Comparison of ENCODE assay signal across 1 cellular context in the genomic region with DNA sequence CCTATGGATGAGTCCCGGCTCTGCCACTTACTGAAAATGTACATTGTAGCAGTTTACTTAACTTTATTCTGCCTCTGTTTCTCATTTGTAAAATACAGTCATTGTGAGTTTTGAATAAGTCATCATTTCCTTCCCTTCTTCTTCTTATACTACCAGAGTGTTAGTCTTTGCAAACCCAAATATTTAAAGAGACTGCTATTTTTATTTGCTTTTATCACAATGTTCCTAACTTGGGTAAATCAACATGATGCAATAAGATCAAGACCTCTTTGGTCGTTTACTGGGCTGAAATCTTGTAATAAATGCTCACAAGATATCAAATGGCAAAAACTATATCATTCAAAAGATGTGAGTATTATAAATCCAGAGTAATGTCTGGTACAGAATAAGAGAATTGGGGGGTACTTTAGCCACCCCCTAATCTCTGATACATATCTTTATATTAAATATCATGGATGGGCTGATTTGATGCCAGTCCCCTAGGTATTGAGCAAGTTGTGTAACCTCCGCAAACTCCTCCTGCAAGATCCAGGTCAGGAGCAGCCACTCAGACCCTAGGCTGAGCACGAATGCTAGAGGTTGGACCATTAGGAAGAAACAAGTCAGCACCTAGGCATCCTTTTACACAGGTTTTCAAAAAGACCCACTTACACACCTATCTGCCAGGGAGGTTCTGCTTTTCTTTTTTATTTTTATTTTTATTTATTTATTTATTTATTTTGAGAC.
TF ChIP-seq lines count a peak whose summit lies in the region.

No MANE protein-coding gene starts in this region.

TF ChIP-seq in WTC11, 78 proteins besides CTCF, POLR2A, EP300 and RAD21 (continued from another document):
- TF ChIP-seq, protein P1, sequence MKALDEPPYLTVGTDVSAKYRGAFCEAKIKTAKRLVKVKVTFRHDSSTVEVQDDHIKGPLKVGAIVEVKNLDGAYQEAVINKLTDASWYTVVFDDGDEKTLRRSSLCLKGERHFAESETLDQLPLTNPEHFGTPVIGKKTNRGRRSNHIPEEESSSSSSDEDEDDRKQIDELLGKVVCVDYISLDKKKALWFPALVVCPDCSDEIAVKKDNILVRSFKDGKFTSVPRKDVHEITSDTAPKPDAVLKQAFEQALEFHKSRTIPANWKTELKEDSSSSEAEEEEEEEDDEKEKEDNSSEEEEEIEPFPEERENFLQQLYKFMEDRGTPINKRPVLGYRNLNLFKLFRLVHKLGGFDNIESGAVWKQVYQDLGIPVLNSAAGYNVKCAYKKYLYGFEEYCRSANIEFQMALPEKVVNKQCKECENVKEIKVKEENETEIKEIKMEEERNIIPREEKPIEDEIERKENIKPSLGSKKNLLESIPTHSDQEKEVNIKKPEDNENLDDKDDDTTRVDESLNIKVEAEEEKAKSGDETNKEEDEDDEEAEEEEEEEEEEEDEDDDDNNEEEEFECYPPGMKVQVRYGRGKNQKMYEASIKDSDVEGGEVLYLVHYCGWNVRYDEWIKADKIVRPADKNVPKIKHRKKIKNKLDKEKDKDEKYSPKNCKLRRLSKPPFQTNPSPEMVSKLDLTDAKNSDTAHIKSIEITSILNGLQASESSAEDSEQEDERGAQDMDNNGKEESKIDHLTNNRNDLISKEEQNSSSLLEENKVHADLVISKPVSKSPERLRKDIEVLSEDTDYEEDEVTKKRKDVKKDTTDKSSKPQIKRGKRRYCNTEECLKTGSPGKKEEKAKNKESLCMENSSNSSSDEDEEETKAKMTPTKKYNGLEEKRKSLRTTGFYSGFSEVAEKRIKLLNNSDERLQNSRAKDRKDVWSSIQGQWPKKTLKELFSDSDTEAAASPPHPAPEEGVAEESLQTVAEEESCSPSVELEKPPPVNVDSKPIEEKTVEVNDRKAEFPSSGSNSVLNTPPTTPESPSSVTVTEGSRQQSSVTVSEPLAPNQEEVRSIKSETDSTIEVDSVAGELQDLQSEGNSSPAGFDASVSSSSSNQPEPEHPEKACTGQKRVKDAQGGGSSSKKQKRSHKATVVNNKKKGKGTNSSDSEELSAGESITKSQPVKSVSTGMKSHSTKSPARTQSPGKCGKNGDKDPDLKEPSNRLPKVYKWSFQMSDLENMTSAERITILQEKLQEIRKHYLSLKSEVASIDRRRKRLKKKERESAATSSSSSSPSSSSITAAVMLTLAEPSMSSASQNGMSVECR (CRISPR knock-in tag; IDR thresholded peaks at IDR 0.05; ENCODE audit: borderline replicate concordance), result no peak
- TF ChIP-seq, protein P2, sequence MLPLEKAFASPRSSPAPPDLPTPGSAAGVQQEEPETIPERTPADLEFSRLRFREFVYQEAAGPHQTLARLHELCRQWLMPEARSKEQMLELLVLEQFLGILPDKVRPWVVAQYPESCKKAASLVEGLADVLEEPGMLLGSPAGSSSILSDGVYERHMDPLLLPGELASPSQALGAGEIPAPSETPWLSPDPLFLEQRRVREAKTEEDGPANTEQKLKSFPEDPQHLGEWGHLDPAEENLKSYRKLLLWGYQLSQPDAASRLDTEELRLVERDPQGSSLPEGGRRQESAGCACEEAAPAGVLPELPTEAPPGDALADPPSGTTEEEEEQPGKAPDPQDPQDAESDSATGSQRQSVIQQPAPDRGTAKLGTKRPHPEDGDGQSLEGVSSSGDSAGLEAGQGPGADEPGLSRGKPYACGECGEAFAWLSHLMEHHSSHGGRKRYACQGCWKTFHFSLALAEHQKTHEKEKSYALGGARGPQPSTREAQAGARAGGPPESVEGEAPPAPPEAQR (CRISPR knock-in tag; IDR thresholded peaks at IDR 0.05), result no peak
- no peak for TF ChIP-seq CBFB (CRISPR knock-in tag; IDR thresholded peaks at IDR 0.05; ENCODE audit: low read depth)
- TF ChIP-seq, protein P3, sequence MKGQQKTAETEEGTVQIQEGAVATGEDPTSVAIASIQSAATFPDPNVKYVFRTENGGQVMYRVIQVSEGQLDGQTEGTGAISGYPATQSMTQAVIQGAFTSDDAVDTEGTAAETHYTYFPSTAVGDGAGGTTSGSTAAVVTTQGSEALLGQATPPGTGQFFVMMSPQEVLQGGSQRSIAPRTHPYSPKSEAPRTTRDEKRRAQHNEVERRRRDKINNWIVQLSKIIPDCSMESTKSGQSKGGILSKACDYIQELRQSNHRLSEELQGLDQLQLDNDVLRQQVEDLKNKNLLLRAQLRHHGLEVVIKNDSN (CRISPR knock-in tag; IDR thresholded peaks at IDR 0.05), result no peak
- no peak for TF ChIP-seq ZNF138 (CRISPR knock-in tag; conservative IDR thresholded peaks at IDR 0.05)
- TF ChIP-seq, protein P4, sequence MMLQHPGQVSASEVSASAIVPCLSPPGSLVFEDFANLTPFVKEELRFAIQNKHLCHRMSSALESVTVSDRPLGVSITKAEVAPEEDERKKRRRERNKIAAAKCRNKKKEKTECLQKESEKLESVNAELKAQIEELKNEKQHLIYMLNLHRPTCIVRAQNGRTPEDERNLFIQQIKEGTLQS (CRISPR knock-in tag; conservative IDR thresholded peaks at IDR 0.05), result no peak
- TF ChIP-seq HMGA2 (CRISPR knock-in tag; IDR thresholded peaks at IDR 0.05), result no peak
- TF ChIP-seq, protein P5, sequence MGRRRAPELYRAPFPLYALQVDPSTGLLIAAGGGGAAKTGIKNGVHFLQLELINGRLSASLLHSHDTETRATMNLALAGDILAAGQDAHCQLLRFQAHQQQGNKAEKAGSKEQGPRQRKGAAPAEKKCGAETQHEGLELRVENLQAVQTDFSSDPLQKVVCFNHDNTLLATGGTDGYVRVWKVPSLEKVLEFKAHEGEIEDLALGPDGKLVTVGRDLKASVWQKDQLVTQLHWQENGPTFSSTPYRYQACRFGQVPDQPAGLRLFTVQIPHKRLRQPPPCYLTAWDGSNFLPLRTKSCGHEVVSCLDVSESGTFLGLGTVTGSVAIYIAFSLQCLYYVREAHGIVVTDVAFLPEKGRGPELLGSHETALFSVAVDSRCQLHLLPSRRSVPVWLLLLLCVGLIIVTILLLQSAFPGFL (CRISPR knock-in tag; IDR thresholded peaks at IDR 0.05; ENCODE audit: borderline replicate concordance), result no peak
- no peak for TF ChIP-seq NFATC4 (CRISPR knock-in tag; IDR thresholded peaks at IDR 0.05)
- TF ChIP-seq ZNF263 (CRISPR knock-in tag; IDR thresholded peaks at IDR 0.05; ENCODE audit: low read depth), result no peak
- TF ChIP-seq, protein P6, sequence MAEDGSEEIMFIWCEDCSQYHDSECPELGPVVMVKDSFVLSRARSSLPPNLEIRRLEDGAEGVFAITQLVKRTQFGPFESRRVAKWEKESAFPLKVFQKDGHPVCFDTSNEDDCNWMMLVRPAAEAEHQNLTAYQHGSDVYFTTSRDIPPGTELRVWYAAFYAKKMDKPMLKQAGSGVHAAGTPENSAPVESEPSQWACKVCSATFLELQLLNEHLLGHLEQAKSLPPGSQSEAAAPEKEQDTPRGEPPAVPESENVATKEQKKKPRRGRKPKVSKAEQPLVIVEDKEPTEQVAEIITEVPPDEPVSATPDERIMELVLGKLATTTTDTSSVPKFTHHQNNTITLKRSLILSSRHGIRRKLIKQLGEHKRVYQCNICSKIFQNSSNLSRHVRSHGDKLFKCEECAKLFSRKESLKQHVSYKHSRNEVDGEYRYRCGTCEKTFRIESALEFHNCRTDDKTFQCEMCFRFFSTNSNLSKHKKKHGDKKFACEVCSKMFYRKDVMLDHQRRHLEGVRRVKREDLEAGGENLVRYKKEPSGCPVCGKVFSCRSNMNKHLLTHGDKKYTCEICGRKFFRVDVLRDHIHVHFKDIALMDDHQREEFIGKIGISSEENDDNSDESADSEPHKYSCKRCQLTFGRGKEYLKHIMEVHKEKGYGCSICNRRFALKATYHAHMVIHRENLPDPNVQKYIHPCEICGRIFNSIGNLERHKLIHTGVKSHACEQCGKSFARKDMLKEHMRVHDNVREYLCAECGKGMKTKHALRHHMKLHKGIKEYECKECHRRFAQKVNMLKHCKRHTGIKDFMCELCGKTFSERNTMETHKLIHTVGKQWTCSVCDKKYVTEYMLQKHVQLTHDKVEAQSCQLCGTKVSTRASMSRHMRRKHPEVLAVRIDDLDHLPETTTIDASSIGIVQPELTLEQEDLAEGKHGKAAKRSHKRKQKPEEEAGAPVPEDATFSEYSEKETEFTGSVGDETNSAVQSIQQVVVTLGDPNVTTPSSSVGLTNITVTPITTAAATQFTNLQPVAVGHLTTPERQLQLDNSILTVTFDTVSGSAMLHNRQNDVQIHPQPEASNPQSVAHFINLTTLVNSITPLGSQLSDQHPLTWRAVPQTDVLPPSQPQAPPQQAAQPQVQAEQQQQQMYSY (CRISPR knock-in tag; IDR thresholded peaks at IDR 0.05), result no peak
TF ChIP-seq in WTC11: peak in this region for 0.
